7 cellular contexts compared by ENCODE assay signal in the genomic region with DNA sequence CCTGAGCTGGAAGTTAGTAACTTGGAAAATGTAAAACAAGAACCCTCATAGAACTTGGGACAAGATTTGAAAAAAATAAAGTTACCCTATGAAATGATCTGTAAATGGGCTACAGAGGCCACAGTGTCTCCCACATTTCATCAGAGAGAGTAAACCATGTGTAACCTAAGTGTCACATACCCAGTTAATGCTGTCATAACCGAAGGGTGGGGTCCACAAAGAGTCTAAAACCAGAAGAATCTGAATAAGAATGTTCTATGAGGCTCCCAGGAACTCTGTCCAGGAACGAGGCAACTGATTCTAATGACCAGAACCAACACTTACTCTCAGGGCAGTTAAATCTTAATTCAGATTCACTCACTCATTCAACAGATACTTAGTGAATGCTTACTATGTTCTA. TPM values are rescaled to one million over a fixed set of nuclear protein-coding genes. Genes with fewer than 3 reads are reported as not detected.
DNase-seq lines count a peak whose midpoint lies in the region; TF ChIP-seq lines count a peak whose summit lies in the region.

No MANE protein-coding gene starts in this region.

- H3K27me3 ChIP-seq in BE2C, result no peaks in the 10 kb centered on the region

- POLR2A ChIA-PET in HEK293 (lab: Yijun Ruan, JAX), result interaction anchor here (1.2 kb wide), 1 partner anchor 281 kb away, joined by 5 read pairs; no protein-coding TSS in a partner anchor

- TF ChIP-seq CTCF in HEK293 (tag by site-specific recombination; IDR thresholded peaks at IDR 0.05) (no peak), WI38 (IDR thresholded peaks at IDR 0.05; ENCODE audit: low read depth, low read length) (no peak), BE2C (IDR thresholded peaks at IDR 0.05; ENCODE audit: low read depth, low read length) (no peak)

- DNase-seq in substantia nigra (lab: John Stamatoyannopoulos, UW), result no peak
- DNase-seq in GOT3 (lab: John Stamatoyannopoulos, UW), result no peak
- no peak for DNase-seq in NCI-H187 (lab: John Stamatoyannopoulos, UW)
- no peak for DNase-seq in BE2C

- H3K9me3 ChIP-seq in HEK293 (ENCODE audit: control insufficient read depth, insufficient read depth, low read depth, low read length), result no peaks in the 10 kb centered on the region
- no peaks in the 10 kb centered on the region for H3K9me3 ChIP-seq in BE2C

- CTCF ChIA-PET in HEK293 (lab: Yijun Ruan, JAX), result interaction anchor here (0.7 to 5.2 kb wide), 11 partner anchors 17 to 405 kb away, joined by 3 to 78 read pairs (median 6); no protein-coding TSS in a partner anchor

- H3K4me1 ChIP-seq in HEK293 (ENCODE audit: control insufficient read depth, insufficient read depth, low read length), result peaks cover 16% of the 10 kb centered on the region
- H3K4me1 ChIP-seq in BE2C, result peaks cover 6% of the 10 kb centered on the region

- H3K4me3 ChIP-seq in HEK293 (ENCODE audit: low read depth, low read length) (0 out of 2 replicates have a peak overlapping the region, but pooled peaks have one; percentile 96), WI38 (ENCODE audit: low read depth, low read length) (peak overlapping the region; percentile 93), iPS-11a (ENCODE audit: low read depth, low read length) (peak overlapping the region; percentile 89), BE2C (ENCODE audit: low read depth, low read length) (no peak overlapping the region)

- H3K27ac ChIP-seq in HEK293 (ENCODE audit: extremely low read depth, low read depth, low read length) (no peak overlapping the region), substantia nigra (ENCODE audit: low read depth, low read length, poor library complexity, severe bottlenecking) (peak overlapping the region; percentile 99)

- H3K36me3 ChIP-seq in HEK293 (ENCODE audit: control insufficient read depth in 2 of 2, insufficient read depth in 1 of 2, low read length in 2 of 2), result no peaks in the 10 kb centered on the region; a peak in 1 of 3 replicates
- no peaks in the 10 kb centered on the region for H3K36me3 ChIP-seq in BE2C

TF ChIP-seq in HEK293, 187 proteins besides CTCF, POLR2A, EP300 and RAD21:
- no peak for TF ChIP-seq ZNF174 (tag by site-specific recombination; IDR thresholded peaks at IDR 0.05)
- no peak for TF ChIP-seq ZNF335 (tag by site-specific recombination; conservative IDR thresholded peaks at IDR 0.05)
- TF ChIP-seq, protein P1, sequence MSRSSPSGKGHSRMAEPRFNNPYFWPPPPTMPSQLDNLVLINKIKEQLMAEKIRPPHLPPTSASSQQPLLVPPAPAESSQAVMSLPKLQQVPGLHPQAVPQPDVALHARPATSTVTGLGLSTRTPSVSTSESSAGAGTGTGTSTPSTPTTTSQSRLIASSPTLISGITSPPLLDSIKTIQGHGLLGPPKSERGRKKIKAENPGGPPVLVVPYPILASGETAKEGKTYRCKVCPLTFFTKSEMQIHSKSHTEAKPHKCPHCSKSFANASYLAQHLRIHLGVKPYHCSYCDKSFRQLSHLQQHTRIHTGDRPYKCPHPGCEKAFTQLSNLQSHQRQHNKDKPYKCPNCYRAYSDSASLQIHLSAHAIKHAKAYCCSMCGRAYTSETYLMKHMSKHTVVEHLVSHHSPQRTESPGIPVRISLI (tag by site-specific recombination; IDR thresholded peaks at IDR 0.05), result no peak
- peak; percentile 90 for TF ChIP-seq ZFP69B (tag by site-specific recombination; IDR thresholded peaks at IDR 0.05)
- peak; percentile 29; the same call in 1 of the 2 replicates for TF ChIP-seq ZBTB20 (tag by site-specific recombination; IDR thresholded peaks at IDR 0.05)
- TF ChIP-seq KLF8 (tag by site-specific recombination; IDR thresholded peaks at IDR 0.05), result no peak
- no peak for TF ChIP-seq SALL2 (tag by site-specific recombination; IDR thresholded peaks at IDR 0.05; ENCODE audit: borderline replicate concordance)
- TF ChIP-seq, protein P2, sequence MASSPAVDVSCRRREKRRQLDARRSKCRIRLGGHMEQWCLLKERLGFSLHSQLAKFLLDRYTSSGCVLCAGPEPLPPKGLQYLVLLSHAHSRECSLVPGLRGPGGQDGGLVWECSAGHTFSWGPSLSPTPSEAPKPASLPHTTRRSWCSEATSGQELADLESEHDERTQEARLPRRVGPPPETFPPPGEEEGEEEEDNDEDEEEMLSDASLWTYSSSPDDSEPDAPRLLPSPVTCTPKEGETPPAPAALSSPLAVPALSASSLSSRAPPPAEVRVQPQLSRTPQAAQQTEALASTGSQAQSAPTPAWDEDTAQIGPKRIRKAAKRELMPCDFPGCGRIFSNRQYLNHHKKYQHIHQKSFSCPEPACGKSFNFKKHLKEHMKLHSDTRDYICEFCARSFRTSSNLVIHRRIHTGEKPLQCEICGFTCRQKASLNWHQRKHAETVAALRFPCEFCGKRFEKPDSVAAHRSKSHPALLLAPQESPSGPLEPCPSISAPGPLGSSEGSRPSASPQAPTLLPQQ (tag by site-specific recombination; IDR thresholded peaks at IDR 0.05), result peak; percentile 97
- no peak for TF ChIP-seq ZNF138 (tag by site-specific recombination; IDR thresholded peaks at IDR 0.05; ENCODE audit: borderline replicate concordance)
- TF ChIP-seq ZNF341 (tag by site-specific recombination; IDR thresholded peaks at IDR 0.05; ENCODE audit: low read depth), result no peak
- no peak for TF ChIP-seq ZNF184 (tag by site-specific recombination; IDR thresholded peaks at IDR 0.05)
- no peak for TF ChIP-seq SCRT1 (tag by site-specific recombination; IDR thresholded peaks at IDR 0.05; ENCODE audit: borderline replicate concordance)
- no peak for TF ChIP-seq ZNF211 (tag by site-specific recombination; IDR thresholded peaks at IDR 0.05; ENCODE audit: low read depth)
- TF ChIP-seq ZNF501 (tag by site-specific recombination; IDR thresholded peaks at IDR 0.05), result no peak
- TF ChIP-seq ZNF514 (tag by site-specific recombination; IDR thresholded peaks at IDR 0.05), result no peak
- no peak for TF ChIP-seq ZNF548 (tag by site-specific recombination; IDR thresholded peaks at IDR 0.05)
- TF ChIP-seq ZNF391 (tag by site-specific recombination; IDR thresholded peaks at IDR 0.05; ENCODE audit: borderline replicate concordance, low read depth), result no peak
- no peak for TF ChIP-seq ZNF175 (tag by site-specific recombination; IDR thresholded peaks at IDR 0.05)
- no peak for TF ChIP-seq ZNF785 (tag by site-specific recombination; IDR thresholded peaks at IDR 0.05)
- no peak for TF ChIP-seq ZFP3 (tag by site-specific recombination; IDR thresholded peaks at IDR 0.05; ENCODE audit: low read depth)

RNA-seq across cellular contexts. Expression of a gene that starts 1.0 kb away (rescaled TPM):
- 7.1 TPM for polyA plus RNA-seq in BE2C (2012; ENCODE audit: insufficient read depth, insufficient read length, low read depth)

RNA-seq across cellular contexts. Expression of a gene that starts 49.9 kb away (rescaled TPM):
- polyA plus RNA-seq in BE2C (2012; ENCODE audit: insufficient read depth, insufficient read length, low read depth), result not detected
